Comparison of ENCODE assay signal across 9 cellular contexts in genomic region chr17:81342062-81342699, GRCh38. TPM values are rescaled to one million over a fixed set of nuclear protein-coding genes. Genes with fewer than 3 reads are reported as not detected.
DNase-seq lines count a peak whose midpoint lies in the region; ATAC-seq and TF ChIP-seq lines count a peak whose summit lies in the region.
"Had no signal": no experiment of that assay in that cellular context is flagged by ENCODE, and none has a peak within 500 bp of the region (broad histone marks: within the 10 kb centered on the region; RNA-seq: fewer than 3 reads in every experiment).

No MANE protein-coding gene starts in this region.

- H3K4me3 Mint-ChIP-seq in endodermal cell: peak overlapping the region; percentile 86

- peaks cover 14% of the 10 kb centered on the region for H3K36me3 ChIP-seq in MG63
- H3K36me3 ChIP-seq in endodermal cell (ENCODE audit: control insufficient read depth, insufficient read depth, low read length): peaks cover 3% of the 10 kb centered on the region

- H3K27me3 ChIP-seq in MG63: no peaks in the 10 kb centered on the region
- H3K27me3 ChIP-seq in endodermal cell (ENCODE audit: control insufficient read depth, insufficient read depth, low read length, poor library complexity, severe bottlenecking): peaks cover 3% of the 10 kb centered on the region

- H3K4me1 ChIP-seq in endodermal cell (ENCODE audit: control insufficient read depth, insufficient read depth, low read length): peaks cover 16% of the 10 kb centered on the region

- H3K4me1 Mint-ChIP-seq in endodermal cell: peaks cover 10% of the 10 kb centered on the region

- H3K27me3 Mint-ChIP-seq in endodermal cell (ENCODE audit: insufficient read depth): peaks cover 31% of the 10 kb centered on the region

- H3K27ac Mint-ChIP-seq in endodermal cell: peak overlapping the region; percentile 84

- H3K4me3 ChIP-seq in MG63: peak overlapping the region; percentile 91
- peak overlapping the region; percentile 97 for H3K4me3 ChIP-seq in endodermal cell (ENCODE audit: low read length)

- H3K9me3 Mint-ChIP-seq in endodermal cell: no peaks in the 10 kb centered on the region

- peaks cover 7% of the 10 kb centered on the region for H3K36me3 Mint-ChIP-seq in endodermal cell (ENCODE audit: low read depth)

- peak overlapping the region; percentile 99 for H3K27ac ChIP-seq in 22Rv1
- peak overlapping the region; percentile 93 for H3K27ac ChIP-seq in endodermal cell (ENCODE audit: low read depth, low read length)

- no peak for ATAC-seq in HG03095 (IDR thresholded peaks at IDR 0.05; ENCODE audit: unreplicated experiment)
- ATAC-seq in GM19328 (IDR thresholded peaks at IDR 0.05; ENCODE audit: unreplicated experiment): no peak
- no peak for ATAC-seq in HG03342 (IDR thresholded peaks at IDR 0.05; ENCODE audit: unreplicated experiment)

- DNase-seq in MG63: no peak
- DNase-seq in endodermal cell: peak; percentile 56
- peak; percentile 38 for DNase-seq in myocyte (ENCODE audit: low read depth)
- DNase-seq in NCI-H2196 treated with DMSO at 0.1 percent for 48 hours (lab: John Stamatoyannopoulos, UW; ENCODE audit: unreplicated experiment): no peak

- TF ChIP-seq CTCF in 22Rv1 (IDR thresholded peaks at IDR 0.05) (no peak), endodermal cell (conservative IDR thresholded peaks at IDR 0.05) (no peak)

- 4 to 10% methylated on average over 12 to 23 of the region's 27 CpGs for WGBS in endodermal cell (ENCODE audit: insufficient coverage in 1 of 2, insufficient read length in 1 of 2), 2 experiments

- peak overlapping the region; percentile 95 for H3K9ac ChIP-seq in endodermal cell (ENCODE audit: extremely low read depth, low read length, poor library complexity, severe bottlenecking)

- H3K9me3 ChIP-seq in MG63: no peaks in the 10 kb centered on the region
- no peaks in the 10 kb centered on the region for H3K9me3 ChIP-seq in endodermal cell (ENCODE audit: control insufficient read depth, low read length)
- H3K9me3 ChIP-seq: HAP-1 had no signal

RNA-seq across cellular contexts. Expression of gene SLC38A10, which starts 47.1 kb away (rescaled TPM):
- total RNA-seq in MG63 (2014; rRNA removed; shearing (Covaris generic); ENCODE audit: low replicate concordance): 76.4 and 121 TPM in 2 replicates
- total RNA-seq in endodermal cell (10 to 100 TPM; 60.2 to 90.3 TPM), myocyte (70.7 and 72.1 TPM in 2 replicates)
- 30.6 TPM for polyA plus RNA-seq in endodermal cell (2013, experiment 1 of 2)
- polyA plus RNA-seq in endodermal cell (2013, experiment 2 of 2): 33.5 TPM
- polyA plus RNA-seq in myocyte (2012): 80.0 TPM

RNA-seq across cellular contexts. Expression of gene BAHCC1, which starts 53.1 kb away (rescaled TPM):
- 3.6 and 10.4 TPM in 2 replicates for total RNA-seq in MG63 (2014; rRNA removed; shearing (Covaris generic); ENCODE audit: low replicate concordance)
- total RNA-seq in endodermal cell (10 to 100 TPM; 63.9 to 78.1 TPM), myocyte (5.5 and 5.7 TPM in 2 replicates)
- 40.3 TPM for polyA plus RNA-seq in endodermal cell (2013, experiment 1 of 2)
- polyA plus RNA-seq in endodermal cell (2013, experiment 2 of 2): 37.2 TPM
- 7.3 TPM for polyA plus RNA-seq in myocyte (2012)

Comparison
In these comparisons a context has a peak if more than half of its experiments do, and no peak if none do; other contexts are left out.
1. DNase-seq: peak in endodermal cell (single experiment) and myocyte (single experiment); none in MG63 (single experiment) and NCI-H2196 treated with DMSO at 0.1 percent for 48 hours (single experiment).